ENCODE assay signal across 21 cellular contexts in genomic region chr3:181741428-181741827, GRCh38. TPM values are rescaled to one million over a fixed set of nuclear protein-coding genes. Genes with fewer than 3 reads are reported as not detected.
"Had no signal": no experiment of that assay in that cellular context is flagged by ENCODE, and none has a peak within 500 bp of the region (broad histone marks: within the 10 kb centered on the region; RNA-seq: fewer than 3 reads in every experiment).

No MANE protein-coding gene starts in this region.

- H3K4me3 ChIP-seq: body of pancreas, prostate gland, skin epidermis, upper lobe of left lung had no signal

- DNase-seq: activated CD4-positive, alpha-beta T cell treated with anti-CD3 and anti-CD28 coated beads for 36 hours; activated CD4-positive, alpha-beta T cell treated with anti-CD3 and anti-CD28 coated beads, Interleukin-2, amount 50 U/mL, for 48 hours; activated naive CD4-positive, alpha-beta T cell; activated naive CD8-positive, alpha-beta T cell treated with anti-CD3 and anti-CD28 coated beads, Interleukin-2, amount 10 ng/mL, durations not matched to agents 7 days and 5 days; activated T-cell treated with anti-CD3 and anti-CD28 coated beads for 4 hours; amygdala; body of pancreas; hypothalamus; islet precursor cell; left colon; midbrain; right cardiac atrium; SW 1271; upper lobe of left lung had no signal

- H3K4me1 ChIP-seq: body of pancreas, prostate gland, upper lobe of left lung had no signal

- H3K36me3 ChIP-seq: prostate gland, upper lobe of left lung had no signal

- H3K27ac ChIP-seq: body of pancreas, prostate gland, skin epidermis, upper lobe of left lung had no signal

- H3K27me3 ChIP-seq: body of pancreas, upper lobe of left lung had no signal

- H3K9me3 ChIP-seq: body of pancreas, prostate gland, upper lobe of left lung had no signal

- ATAC-seq: activated CD4-positive, alpha-beta T cell treated with anti-CD3 and anti-CD28 coated beads for 36 hours; activated T-helper 17 cell treated with anti-CD3 and anti-CD28 coated beads, Interleukin-2, amount 50 U/mL, for 72 hours; body of pancreas; left colon; right cardiac atrium had no signal

RNA-seq across cellular contexts. Expression of gene SOX2, which starts 29.7 kb away (rescaled TPM):
- total RNA-seq: activated CD4-positive, alpha-beta T cell treated with anti-CD3 and anti-CD28 coated beads for 36 hours; activated naive CD8-positive, alpha-beta T cell treated with anti-CD3 and anti-CD28 coated beads, Interleukin-2, amount 10 ng/mL, durations not matched to agents 7 days and 5 days; cardiac septum; dermis microvascular lymphatic vessel endothelial cell; osteoblast; T-helper 2 cell treated with Interferon-gamma antibody and Interleukin-4, amounts not matched to agents 100 ng/mL and 5 ng/mL, for 36 hours had no signal
